ENCODE assay signal across 22 cellular contexts in the genomic region with DNA sequence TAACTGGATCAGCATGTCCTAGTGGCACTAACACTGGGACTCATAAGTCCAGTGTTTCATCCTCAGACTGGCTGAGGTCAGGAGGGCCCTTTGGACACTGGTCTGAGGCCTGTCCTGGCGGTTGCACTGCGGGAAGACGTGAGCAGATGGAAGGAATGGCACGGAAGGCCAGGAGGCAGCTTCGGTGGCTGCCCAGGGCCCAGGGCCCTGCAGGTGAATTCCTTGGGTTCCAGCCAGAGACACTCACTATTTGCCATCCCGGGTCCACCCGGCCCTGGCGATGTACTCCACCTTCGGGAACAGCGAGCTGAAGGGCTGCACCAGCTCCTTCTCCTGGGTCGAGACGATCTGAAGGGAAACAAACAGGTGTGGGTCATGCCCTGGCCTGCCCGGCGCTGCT. TPM values are rescaled to one million over a fixed set of nuclear protein-coding genes. Genes with fewer than 3 reads are reported as not detected.
DNase-seq lines count a peak whose midpoint lies in the region; ATAC-seq, FAIRE-seq and TF ChIP-seq lines count a peak whose summit lies in the region.
"Had no signal": no experiment of that assay in that cellular context is flagged by ENCODE, and none has a peak within 500 bp of the region (broad histone marks: within the 10 kb centered on the region; RNA-seq: fewer than 3 reads in every experiment).

No MANE protein-coding gene starts in this region.

- H2AK9ac ChIP-seq in IMR-90 (replicated peaks; ENCODE audit: low read depth, low read length, poor library complexity): peak overlapping the region; percentile 97

- H3K23ac ChIP-seq in IMR-90 (ENCODE audit: low read depth, low read length) (peak overlapping the region; percentile 23), trophoblast cell (ENCODE audit: low read length) (no peak overlapping the region)

- H3K4me1 ChIP-seq in IMR-90 (ENCODE audit: control insufficient read depth, insufficient read depth, low read length) (peaks cover 14% of the 10 kb centered on the region), keratinocyte (ENCODE audit: control insufficient read depth, extremely low read depth, insufficient read depth, low read length) (peaks cover 74% of the 10 kb centered on the region), skeletal muscle satellite cell (ENCODE audit: control insufficient read depth, insufficient read depth, low read length) (peaks cover 52% of the 10 kb centered on the region), prostate gland (replicated peaks) (no peaks in the 10 kb centered on the region), trophoblast cell (ENCODE audit: control insufficient read depth in 1 of 2, insufficient read depth in 2 of 2, low read length in 2 of 2) (no peaks in the 10 kb centered on the region)
- H3K4me1 ChIP-seq: thyroid gland had no signal

- dilution Hi-C loops in IMR-90 (cut with HindIII; ENCODE audit: low sequenced_read_pairs, unreplicated experiment) (no loop called here), keratinocyte (cut with MboI; ENCODE audit: extremely low pct_ligation_motif_present, low sequenced_read_pairs) (no loop called here)

- H2BK5ac ChIP-seq in IMR-90 (ENCODE audit: low read depth, low read length, poor library complexity, severe bottlenecking) (peak overlapping the region; percentile 85), trophoblast cell (ENCODE audit: low read depth, low read length, poor library complexity) (no peak overlapping the region)

- in situ Hi-C loops in IMR-90 (cut with MboI; ENCODE audit: low sequenced_read_pairs): no loop called here
- in situ Hi-C loops in brain microvascular endothelial cell (cut with HindIII; ENCODE audit: low pct_ligation_motif_present, low sequenced_read_pairs): no loop called here

- H2AK5ac ChIP-seq in IMR-90 (ENCODE audit: low read depth, low read length) (peak overlapping the region; percentile 94), trophoblast cell (ENCODE audit: low read length) (no peak overlapping the region)

- peak overlapping the region; percentile 67 for H3K27ac ChIP-seq in IMR-90 (ENCODE audit: insufficient read depth, low read length)
- H3K27ac ChIP-seq in brain microvascular endothelial cell: peak overlapping the region; percentile 61
- H3K27ac ChIP-seq in keratinocyte (ENCODE audit: control insufficient read depth, insufficient read depth, low read length): peak overlapping the region; percentile 85
- no peak overlapping the region for H3K27ac ChIP-seq in prostate gland
- no peak overlapping the region for H3K27ac ChIP-seq in trophoblast cell (ENCODE audit: low read depth, low read length)
- H3K27ac ChIP-seq: thyroid gland had no signal

- peaks cover 78% of the 10 kb centered on the region for H3K36me3 ChIP-seq in IMR-90 (ENCODE audit: control insufficient read depth, insufficient read depth, low read length)
- peaks cover 88% of the 10 kb centered on the region for H3K36me3 ChIP-seq in brain microvascular endothelial cell (replicated peaks)
- peaks cover 38 to 63% of the 10 kb centered on the region in 2 experiments for H3K36me3 ChIP-seq in keratinocyte (ENCODE audit: control insufficient read depth in 2 of 2, extremely low read depth in 1 of 2, insufficient read depth in 2 of 2, low read length in 2 of 2)
- H3K36me3 ChIP-seq in skeletal muscle satellite cell (ENCODE audit: insufficient read depth, low read length): peaks cover 75% of the 10 kb centered on the region
- H3K36me3 ChIP-seq in prostate gland: peaks cover 17 to 18% of the 10 kb centered on the region in 2 donors
- peaks cover 84 to 89% of the 10 kb centered on the region in 2 experiments for H3K36me3 ChIP-seq in trophoblast cell (ENCODE audit: control insufficient read depth in 1 of 2, insufficient read depth in 2 of 2, low read length in 2 of 2)

- H2BK20ac ChIP-seq in IMR-90 (ENCODE audit: low read depth, low read length): peak overlapping the region; percentile 50

- H3K18ac ChIP-seq in IMR-90 (ENCODE audit: low read depth, low read length): peak overlapping the region; percentile 10
- H3K18ac ChIP-seq in trophoblast cell (ENCODE audit: low read length): no peak overlapping the region

- peaks cover 6% of the 10 kb centered on the region; the same call in 1 of the 2 replicates for H4K20me1 ChIP-seq in IMR-90 (ENCODE audit: insufficient read depth, low read length)
- no peaks in the 10 kb centered on the region for H4K20me1 ChIP-seq in keratinocyte (ENCODE audit: control insufficient read depth, extremely low read depth, insufficient read depth, low read length)

- H2BK120ac ChIP-seq in IMR-90 (ENCODE audit: low read depth, low read length) (peak overlapping the region; percentile 76), trophoblast cell (ENCODE audit: insufficient read depth, low read length, poor library complexity) (no peak overlapping the region)

- no peak overlapping the region for H4K12ac ChIP-seq in trophoblast cell (ENCODE audit: low read depth, low read length)

- H3K27me3 ChIP-seq in IMR-90 (ENCODE audit: control insufficient read depth, insufficient read depth, low read length): no peaks in the 10 kb centered on the region
- H3K27me3 ChIP-seq in brain microvascular endothelial cell (replicated peaks): no peaks in the 10 kb centered on the region
- H3K27me3 ChIP-seq in keratinocyte (ENCODE audit: control insufficient read depth, extremely low read depth, insufficient read depth, low read length): no peaks in the 10 kb centered on the region
- H3K27me3 ChIP-seq in skeletal muscle satellite cell (ENCODE audit: control insufficient read depth, insufficient read depth, low read length): no peaks in the 10 kb centered on the region
- no peaks in the 10 kb centered on the region for H3K27me3 ChIP-seq in prostate gland (replicated peaks; ENCODE audit: insufficient read depth)
- H3K27me3 ChIP-seq in trophoblast cell (ENCODE audit: insufficient read depth, low read length): no peaks in the 10 kb centered on the region
- H3K27me3 ChIP-seq: MG63, thyroid gland had no signal

- intact Hi-C loops in IMR-90 (cut with micrococcal nuclease) (no loop called here), prostate gland (cut with DNase I) (no loop called here)

- ATAC-seq in IMR-90 (ENCODE audit: low read depth): no peak
- ATAC-seq: activated T-cell treated with anti-CD3 and anti-CD28 coated beads, Interleukin-2, amount 50 U/mL, for 72 hours; HCT116; stimulated activated naive CD8-positive, alpha-beta T cell treated with anti-CD3 and anti-CD28 coated beads, Interleukin-15, Interleukin-2, amounts not matched to agents 100 U/mL and 50 U/mL, for 24 hours had no signal

- POLR2A ChIA-PET in IMR-90 (lab: Charles Lee; ENCODE audit: unreplicated experiment): no interaction called here

- no peak overlapping the region for H2BK12ac ChIP-seq in trophoblast cell (ENCODE audit: low read length)

- H3K79me1 ChIP-seq in IMR-90 (ENCODE audit: low read depth in 1 of 2, low read length in 2 of 2) (peaks cover 0 to 28% of the 10 kb centered on the region in 2 experiments; a peak in 3 of 4 replicates), trophoblast cell (ENCODE audit: low read length) (no peaks in the 10 kb centered on the region)

- 91% methylated on average over 7 of the region's 14 CpGs; no CpG with 5 or more reads in 1 of the 2 experiments for WGBS in IMR-90 (ENCODE audit: extremely low coverage in 2 of 2, insufficient read length in 1 of 2), 2 experiments
- 76% methylated on average over 2 of the region's 14 CpGs for WGBS in prostate gland
- WGBS in trophoblast cell (ENCODE audit: extremely low coverage, insufficient coverage, insufficient read length): no CpG with 5 or more reads among the region's 14 CpGs

- no peak overlapping the region for H3K4me2 ChIP-seq in IMR-90 (ENCODE audit: low read depth, low read length)
- no peak overlapping the region for H3K4me2 ChIP-seq in keratinocyte (ENCODE audit: control insufficient read depth, extremely low read depth, insufficient read depth, low read depth, low read length)
- no peak overlapping the region for H3K4me2 ChIP-seq in skeletal muscle satellite cell (ENCODE audit: low read length)
- H3K4me2 ChIP-seq in trophoblast cell (ENCODE audit: low read length): no peak overlapping the region

- TF ChIP-seq CTCF in IMR-90 (conservative IDR thresholded peaks at IDR 0.05; ENCODE audit: low read depth, low read length) (no peak), brain microvascular endothelial cell (IDR thresholded peaks at IDR 0.05; ENCODE audit: low read depth, low read length, missing control alignments) (no peak), keratinocyte (optimal IDR thresholded peaks at IDR 0.05 in 1 of 3, IDR thresholded peaks at IDR 0.05 in 1 of 3, conservative IDR thresholded peaks at IDR 0.05 in 1 of 3; ENCODE audit: extremely low read depth in 1 of 3, insufficient read depth in 2 of 3, low read length in 3 of 3) (no peak), prostate gland (IDR thresholded peaks at IDR 0.05) (no peak)

- BruUV-seq in IMR-90 (replicated peaks; lab: Mats Ljungman, UMichigan): no TSS peak

- H3K4me3 ChIP-seq in IMR-90 (ENCODE audit: insufficient read depth, low read depth, low read length) (no peak overlapping the region), brain microvascular endothelial cell (ENCODE audit: low read depth, low read length) (no peak overlapping the region), keratinocyte (ENCODE audit: control insufficient read depth in 2 of 3, extremely low read depth in 1 of 3, insufficient read depth in 2 of 3, low read depth in 1 of 3, low read length in 3 of 3) (no peak overlapping the region), skeletal muscle satellite cell (ENCODE audit: low read length) (peak overlapping the region; percentile 24), prostate gland (no peak overlapping the region), trophoblast cell (ENCODE audit: low read depth, low read length) (no peak overlapping the region)
- H3K4me3 ChIP-seq: MG63, thyroid gland had no signal

- H3K4ac ChIP-seq in IMR-90 (ENCODE audit: low read depth, low read length) (peak overlapping the region; percentile 87), trophoblast cell (ENCODE audit: low read depth, low read length) (no peak overlapping the region)

- CTCF ChIA-PET in IMR-90 (lab: Yijun Ruan, JAX): interaction anchor here (0.6 kb wide), 1 partner anchor 26 kb away, joined by 3 read pairs; no protein-coding TSS in a partner anchor

- H4K8ac ChIP-seq in IMR-90 (ENCODE audit: low read depth in 2 of 2, low read length in 2 of 2): peak overlapping the region; percentile 8 to 86; a peak in 3 of 4 replicates
- no peak overlapping the region for H4K8ac ChIP-seq in trophoblast cell (ENCODE audit: low read depth, low read length)

- H3K9ac ChIP-seq in IMR-90 (ENCODE audit: low read depth, low read length): no peak overlapping the region
- H3K9ac ChIP-seq in keratinocyte (ENCODE audit: control insufficient read depth, extremely low read depth, insufficient read depth, low read length): peak overlapping the region; percentile 5
- peak overlapping the region; percentile 18 for H3K9ac ChIP-seq in skeletal muscle satellite cell (ENCODE audit: low read depth, low read length)
- no peak overlapping the region for H3K9ac ChIP-seq in trophoblast cell (ENCODE audit: low read length)

- FAIRE-seq in keratinocyte (lab: Jason Lieb, UNC): peak; percentile 34

- H2BK15ac ChIP-seq in IMR-90 (ENCODE audit: low read depth, low read length): peak overlapping the region; percentile 72; the same call in 1 of the 3 replicates

- H3K14ac ChIP-seq in IMR-90 (replicated peaks; ENCODE audit: low read depth, low read length) (peak overlapping the region; percentile 64), trophoblast cell (ENCODE audit: low read length) (no peak overlapping the region)

- no peak for DNase-seq in IMR-90
- no peak for DNase-seq in brain microvascular endothelial cell
- no peak for DNase-seq in keratinocyte (ENCODE audit: low read depth, low spot score)
- DNase-seq in prostate gland (ENCODE audit: low spot score): no peak
- no peak for DNase-seq in trophoblast cell
- DNase-seq in NK-92 (lab: John Stamatoyannopoulos, UW; ENCODE audit: unreplicated experiment): no peak
- DNase-seq: activated CD4-positive, alpha-beta T cell treated with anti-CD3 and anti-CD28 coated beads for 4 hours; activated naive CD4-positive, alpha-beta T cell treated with anti-CD3 and anti-CD28 coated beads for 36 hours; activated T-cell treated with anti-CD3 and anti-CD28 coated beads, Interleukin-2, amount 50 U/mL, for 72 hours; CD4-positive, alpha-beta memory T cell; glutamatergic neuron; MG63; NCI-H2081; NCI-H226; nucleus accumbens; OCI-M1; retina; stimulated activated CD4-positive, alpha-beta T cell treated with anti-CD3 and anti-CD28 coated beads, Interleukin-12 subunit alpha, Interleukin-12 subunit beta, amount 100 ng/mL, for 4 hours; stimulated activated naive CD8-positive, alpha-beta T cell treated with anti-CD3 and anti-CD28 coated beads, Interleukin-15, Interleukin-2, amounts not matched to agents 100 U/mL and 50 U/mL, for 24 hours; thyroid gland had no signal

- TF ChIP-seq RAD21 in IMR-90 (IDR thresholded peaks at IDR 0.05; ENCODE audit: low read length): no peak

- H2AFZ ChIP-seq in IMR-90 (replicated peaks; ENCODE audit: low read length, poor library complexity) (peak overlapping the region; percentile 61), keratinocyte (ENCODE audit: control insufficient read depth, low read length) (no peak overlapping the region), trophoblast cell (ENCODE audit: insufficient read depth, low read length, poor library complexity) (no peak overlapping the region)

- H3K79me2 ChIP-seq in keratinocyte (ENCODE audit: control insufficient read depth, insufficient read depth, low read length) (peaks cover 8% of the 10 kb centered on the region), trophoblast cell (ENCODE audit: control insufficient read depth, insufficient read depth, low read length, poor library complexity) (no peaks in the 10 kb centered on the region)

- no peak overlapping the region for H3K56ac ChIP-seq in IMR-90 (ENCODE audit: extremely low read depth, insufficient read depth, low read length)

- H4K5ac ChIP-seq in IMR-90 (ENCODE audit: low read depth, low read length): peak overlapping the region; percentile 14

- TF ChIP-seq POLR2A in IMR-90 (IDR thresholded peaks at IDR 0.05; ENCODE audit: low read depth, low read length) (no peak), prostate gland (IDR thresholded peaks at IDR 0.05) (no peak)

- H3K9me3 ChIP-seq in IMR-90 (ENCODE audit: control insufficient read depth, insufficient read depth, low read length) (no peaks in the 10 kb centered on the region), keratinocyte (ENCODE audit: control insufficient read depth, low read depth, low read length) (no peaks in the 10 kb centered on the region), skeletal muscle satellite cell (replicated peaks; ENCODE audit: low read length) (no peaks in the 10 kb centered on the region), prostate gland (no peaks in the 10 kb centered on the region), trophoblast cell (ENCODE audit: insufficient read depth, low read depth, low read length) (no peaks in the 10 kb centered on the region)
- H3K9me3 ChIP-seq: MG63, thyroid gland had no signal

- H4K91ac ChIP-seq in IMR-90 (ENCODE audit: insufficient read depth, low read depth, low read length) (peak overlapping the region; percentile 53), trophoblast cell (ENCODE audit: low read depth, low read length) (no peak overlapping the region)

- peaks cover 18% of the 10 kb centered on the region for H3K9me1 ChIP-seq in IMR-90 (ENCODE audit: insufficient read depth, low read length)
- H3K9me1 ChIP-seq in keratinocyte (ENCODE audit: control insufficient read depth, extremely low read depth, insufficient read depth, low read length): no peaks in the 10 kb centered on the region

RNA-seq across cellular contexts. Expression of gene DPP9, which starts 26.3 kb away (rescaled TPM):
- total RNA-seq in IMR-90 (2012; rRNA removed) (12.2 and 12.4 TPM in 2 replicates), prostate gland (100 to 1,000 TPM in 1 of 2 donors, 10 to 100 TPM in 1; 53.5 to 116 TPM)
- polyA plus RNA-seq in IMR-90 (2012; rRNA removed) (33.0 and 37.3 TPM in 2 replicates), keratinocyte (17.1 to 23.3 TPM (median 19.2 TPM) in 3 replicates)
- 27.1 and 46.5 TPM in 2 replicates for polyA plus RNA-seq in IMR-90 (2012; cell fraction: cytosol; rRNA removed)
- polyA plus RNA-seq in IMR-90 (2012; cell fraction: nucleus; rRNA removed; ENCODE audit: low replicate concordance): 36.9 and 57.3 TPM in 2 replicates
- 32.5 TPM for polyA plus RNA-seq in keratinocyte (2011; ENCODE audit: low read depth)
- 14.8 and 34.4 TPM in 2 replicates for polyA plus RNA-seq in keratinocyte (2011; cell fraction: cytosol; rRNA removed)
- polyA plus RNA-seq in keratinocyte (2011; cell fraction: nucleus; rRNA removed): 51.5 and 64.6 TPM in 2 replicates
- 24.1 and 106 TPM in 2 replicates for polyA plus RNA-seq in keratinocyte (2012; ENCODE audit: low replicate concordance)
- 18.7 to 149 TPM (median 27.5 TPM) in 3 replicates for polyA minus RNA-seq in keratinocyte
- polyA minus RNA-seq in keratinocyte (2011; cell fraction: cytosol; rRNA and poly(A)+ RNA removed): 49.1 TPM
- polyA minus RNA-seq in keratinocyte (2011; cell fraction: nucleus; rRNA and poly(A)+ RNA removed): 63.1 and 89.1 TPM in 2 replicates
- total RNA-seq in skeletal muscle satellite cell (2012; rRNA removed): 53.7 and 63.6 TPM in 2 replicates
- polyA plus RNA-seq in trophoblast cell (2013): 29.5 and 30.5 TPM in 2 replicates

RNA-seq across cellular contexts. Expression of gene MYDGF, which starts 27.2 kb away (rescaled TPM):
- 160 and 203 TPM in 2 replicates for total RNA-seq in IMR-90 (2012; rRNA removed)
- 310 and 381 TPM in 2 replicates for polyA plus RNA-seq in IMR-90 (2012; rRNA removed)
- polyA plus RNA-seq in IMR-90 (2012; cell fraction: cytosol; rRNA removed): 436 and 568 TPM in 2 replicates
- 93.6 and 181 TPM in 2 replicates for polyA plus RNA-seq in IMR-90 (2012; cell fraction: nucleus; rRNA removed; ENCODE audit: low replicate concordance)
- polyA plus RNA-seq in keratinocyte: 80.3 to 141 TPM (median 85.9 TPM) in 3 replicates
- polyA plus RNA-seq in keratinocyte (2011; ENCODE audit: low read depth): 17.6 TPM
- 54.8 and 110 TPM in 2 replicates for polyA plus RNA-seq in keratinocyte (2011; cell fraction: cytosol; rRNA removed)
- 95.6 and 133 TPM in 2 replicates for polyA plus RNA-seq in keratinocyte (2011; cell fraction: nucleus; rRNA removed)
- 123 and 217 TPM in 2 replicates for polyA plus RNA-seq in keratinocyte (2012; ENCODE audit: low replicate concordance)
- polyA minus RNA-seq in keratinocyte: 25.0 to 71.5 TPM (median 35.6 TPM) in 3 replicates
- 79.0 TPM for polyA minus RNA-seq in keratinocyte (2011; cell fraction: cytosol; rRNA and poly(A)+ RNA removed)
- polyA minus RNA-seq in keratinocyte (2011; cell fraction: nucleus; rRNA and poly(A)+ RNA removed): 40.6 and 42.4 TPM in 2 replicates
- 158 and 184 TPM in 2 replicates for total RNA-seq in skeletal muscle satellite cell (2012; rRNA removed)
- 100 to 1,000 TPM in 1 of 2 donors, 10 to 100 TPM in 1; 70.9 to 116 TPM for total RNA-seq in prostate gland
- 117 and 124 TPM in 2 replicates for polyA plus RNA-seq in trophoblast cell (2013)

RNA-seq across cellular contexts. Expression of gene TNFAIP8L1, which starts 58.0 kb away (rescaled TPM):
- total RNA-seq in IMR-90 (2012; rRNA removed) (2.5 and 3.1 TPM in 2 replicates), prostate gland (1 to 10 TPM; 4.0 to 6.2 TPM)
- polyA plus RNA-seq in IMR-90 (2012; rRNA removed) (6.0 TPM in 2 replicates), keratinocyte (2.5 to 5.1 TPM (median 4.7 TPM) in 3 replicates)
- polyA plus RNA-seq in IMR-90 (2012; cell fraction: cytosol; rRNA removed): 5.1 and 7.1 TPM in 2 replicates
- polyA plus RNA-seq in IMR-90 (2012; cell fraction: nucleus; rRNA removed; ENCODE audit: low replicate concordance): 2.3 and 2.9 TPM in 2 replicates
- 1.1 TPM for polyA plus RNA-seq in keratinocyte (2011; ENCODE audit: low read depth)
- 2.3 and 4.1 TPM in 2 replicates for polyA plus RNA-seq in keratinocyte (2011; cell fraction: cytosol; rRNA removed)
- 2.8 and 3.6 TPM in 2 replicates for polyA plus RNA-seq in keratinocyte (2011; cell fraction: nucleus; rRNA removed)
- polyA plus RNA-seq in keratinocyte (2012; ENCODE audit: low replicate concordance): 2.0 and 6.5 TPM in 2 replicates
- 2.0 to 5.3 TPM (median 4.2 TPM) in 3 replicates for polyA minus RNA-seq in keratinocyte
- 5.6 TPM for polyA minus RNA-seq in keratinocyte (2011; cell fraction: cytosol; rRNA and poly(A)+ RNA removed)
- polyA minus RNA-seq in keratinocyte (2011; cell fraction: nucleus; rRNA and poly(A)+ RNA removed): 1.4 and 2.1 TPM in 2 replicates
- 2.0 TPM in 2 replicates for total RNA-seq in skeletal muscle satellite cell (2012; rRNA removed)
- polyA plus RNA-seq in trophoblast cell (2013): 6.4 and 7.0 TPM in 2 replicates

Comparison
In these comparisons a context has a peak if more than half of its experiments do, and no peak if none do; other contexts are left out.
1. H3K27ac ChIP-seq: peak in IMR-90 (single experiment), brain microvascular endothelial cell (single experiment) and keratinocyte (single experiment); none in prostate gland (0 of 2) and trophoblast cell (single experiment).
2. H3K9ac ChIP-seq: peak in keratinocyte (single experiment) and skeletal muscle satellite cell (single experiment); none in IMR-90 (single experiment) and trophoblast cell (single experiment).